Comparison of ENCODE assay signal across 1 cellular context in the genomic region with DNA sequence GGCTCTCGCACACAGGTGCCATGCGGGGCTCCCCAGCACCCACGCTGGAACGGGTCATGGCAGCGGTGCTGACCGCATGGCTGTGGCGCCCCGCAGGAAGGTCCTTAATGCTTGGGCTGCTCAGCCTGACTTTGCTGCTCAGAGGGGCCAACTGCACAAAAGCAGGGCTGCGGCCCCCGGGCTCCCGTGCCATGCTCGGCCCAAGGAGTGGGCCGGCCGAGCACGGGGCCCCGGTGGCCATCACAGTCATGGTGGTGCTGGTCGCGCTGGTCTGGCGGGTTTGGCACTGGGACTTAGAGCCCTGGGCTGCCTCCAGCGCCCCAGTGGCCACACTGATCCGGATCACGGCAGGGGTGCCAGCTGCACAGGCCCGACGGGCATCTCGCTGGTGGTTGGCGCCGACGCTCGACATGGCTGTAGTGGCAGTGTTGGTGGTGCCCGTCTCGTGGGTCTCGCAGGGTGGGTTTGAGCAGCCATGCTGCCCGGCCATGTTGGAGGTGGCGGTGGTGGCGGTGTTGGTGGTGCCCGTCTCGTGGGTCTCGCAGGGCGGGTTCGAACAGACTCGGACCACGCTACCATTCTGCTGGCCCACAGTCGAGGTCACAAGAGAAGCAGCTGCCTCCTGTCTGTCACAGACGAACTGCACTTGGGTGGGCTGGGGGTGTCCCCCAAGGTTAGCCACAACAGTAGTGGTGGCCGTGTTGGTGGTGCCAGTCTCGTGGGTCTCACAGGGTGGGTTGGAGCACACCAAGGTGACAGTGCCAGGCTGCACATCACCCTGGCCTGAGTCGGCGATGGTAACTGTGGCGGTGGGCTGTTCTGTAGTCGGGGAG.
TF ChIP-seq lines count a peak whose summit lies in the region.

No MANE protein-coding gene starts in this region.

TF ChIP-seq in K562, 482 proteins besides CTCF, POLR2A, EP300 and RAD21:
- TF ChIP-seq TCF7L2 (IDR thresholded peaks at IDR 0.05; ENCODE audit: low read depth, low read length): no peak
- no peak for TF ChIP-seq TCF3 (CRISPR knock-in tag; IDR thresholded peaks at IDR 0.05)
- TF ChIP-seq, protein P1, sequence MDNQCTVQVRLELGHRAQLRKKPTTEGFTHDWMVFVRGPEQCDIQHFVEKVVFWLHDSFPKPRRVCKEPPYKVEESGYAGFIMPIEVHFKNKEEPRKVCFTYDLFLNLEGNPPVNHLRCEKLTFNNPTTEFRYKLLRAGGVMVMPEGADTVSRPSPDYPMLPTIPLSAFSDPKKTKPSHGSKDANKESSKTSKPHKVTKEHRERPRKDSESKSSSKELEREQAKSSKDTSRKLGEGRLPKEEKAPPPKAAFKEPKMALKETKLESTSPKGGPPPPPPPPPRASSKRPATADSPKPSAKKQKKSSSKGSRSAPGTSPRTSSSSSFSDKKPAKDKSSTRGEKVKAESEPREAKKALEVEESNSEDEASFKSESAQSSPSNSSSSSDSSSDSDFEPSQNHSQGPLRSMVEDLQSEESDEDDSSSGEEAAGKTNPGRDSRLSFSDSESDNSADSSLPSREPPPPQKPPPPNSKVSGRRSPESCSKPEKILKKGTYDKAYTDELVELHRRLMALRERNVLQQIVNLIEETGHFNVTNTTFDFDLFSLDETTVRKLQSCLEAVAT (IDR thresholded peaks at IDR 0.05): no peak
- TF ChIP-seq SMARCB1 (IDR thresholded peaks at IDR 0.05; ENCODE audit: insufficient read length, low read depth): no peak
- TF ChIP-seq ZNF197 (CRISPR knock-in tag; IDR thresholded peaks at IDR 0.05; ENCODE audit: low read depth): no peak
- TF ChIP-seq MED1 (CRISPR knock-in tag; IDR thresholded peaks at IDR 0.05; ENCODE audit: borderline replicate concordance): no peak
- TF ChIP-seq MAFF (IDR thresholded peaks at IDR 0.05; ENCODE audit: low read length): no peak
- TF ChIP-seq POLR2G (IDR thresholded peaks at IDR 0.05; ENCODE audit: low read depth, low read length): peak; percentile 36
- no peak for TF ChIP-seq CTBP1 (IDR thresholded peaks at IDR 0.05; ENCODE audit: borderline replicate concordance)
- no peak for TF ChIP-seq HNRNPH1 (optimal IDR thresholded peaks at IDR 0.05; ENCODE audit: low read depth, low read length)
- TF ChIP-seq, protein P2, sequence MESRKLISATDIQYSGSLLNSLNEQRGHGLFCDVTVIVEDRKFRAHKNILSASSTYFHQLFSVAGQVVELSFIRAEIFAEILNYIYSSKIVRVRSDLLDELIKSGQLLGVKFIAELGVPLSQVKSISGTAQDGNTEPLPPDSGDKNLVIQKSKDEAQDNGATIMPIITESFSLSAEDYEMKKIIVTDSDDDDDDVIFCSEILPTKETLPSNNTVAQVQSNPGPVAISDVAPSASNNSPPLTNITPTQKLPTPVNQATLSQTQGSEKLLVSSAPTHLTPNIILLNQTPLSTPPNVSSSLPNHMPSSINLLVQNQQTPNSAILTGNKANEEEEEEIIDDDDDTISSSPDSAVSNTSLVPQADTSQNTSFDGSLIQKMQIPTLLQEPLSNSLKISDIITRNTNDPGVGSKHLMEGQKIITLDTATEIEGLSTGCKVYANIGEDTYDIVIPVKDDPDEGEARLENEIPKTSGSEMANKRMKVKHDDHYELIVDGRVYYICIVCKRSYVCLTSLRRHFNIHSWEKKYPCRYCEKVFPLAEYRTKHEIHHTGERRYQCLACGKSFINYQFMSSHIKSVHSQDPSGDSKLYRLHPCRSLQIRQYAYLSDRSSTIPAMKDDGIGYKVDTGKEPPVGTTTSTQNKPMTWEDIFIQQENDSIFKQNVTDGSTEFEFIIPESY (CRISPR knock-in tag; IDR thresholded peaks at IDR 0.05): peak; percentile 33; the same call in 1 of the 2 replicates
- peak; percentile 33; the same call in 1 of the 2 replicates for TF ChIP-seq RBFOX2 (IDR thresholded peaks at IDR 0.05; ENCODE audit: low read depth, low read length)
- TF ChIP-seq HNRNPL (IDR thresholded peaks at IDR 0.05; ENCODE audit: low read depth, low read length): peak; percentile 83
TF ChIP-seq in K562: peak in this region for 4.
